1 cellular context compared by ENCODE assay signal in the genomic region with DNA sequence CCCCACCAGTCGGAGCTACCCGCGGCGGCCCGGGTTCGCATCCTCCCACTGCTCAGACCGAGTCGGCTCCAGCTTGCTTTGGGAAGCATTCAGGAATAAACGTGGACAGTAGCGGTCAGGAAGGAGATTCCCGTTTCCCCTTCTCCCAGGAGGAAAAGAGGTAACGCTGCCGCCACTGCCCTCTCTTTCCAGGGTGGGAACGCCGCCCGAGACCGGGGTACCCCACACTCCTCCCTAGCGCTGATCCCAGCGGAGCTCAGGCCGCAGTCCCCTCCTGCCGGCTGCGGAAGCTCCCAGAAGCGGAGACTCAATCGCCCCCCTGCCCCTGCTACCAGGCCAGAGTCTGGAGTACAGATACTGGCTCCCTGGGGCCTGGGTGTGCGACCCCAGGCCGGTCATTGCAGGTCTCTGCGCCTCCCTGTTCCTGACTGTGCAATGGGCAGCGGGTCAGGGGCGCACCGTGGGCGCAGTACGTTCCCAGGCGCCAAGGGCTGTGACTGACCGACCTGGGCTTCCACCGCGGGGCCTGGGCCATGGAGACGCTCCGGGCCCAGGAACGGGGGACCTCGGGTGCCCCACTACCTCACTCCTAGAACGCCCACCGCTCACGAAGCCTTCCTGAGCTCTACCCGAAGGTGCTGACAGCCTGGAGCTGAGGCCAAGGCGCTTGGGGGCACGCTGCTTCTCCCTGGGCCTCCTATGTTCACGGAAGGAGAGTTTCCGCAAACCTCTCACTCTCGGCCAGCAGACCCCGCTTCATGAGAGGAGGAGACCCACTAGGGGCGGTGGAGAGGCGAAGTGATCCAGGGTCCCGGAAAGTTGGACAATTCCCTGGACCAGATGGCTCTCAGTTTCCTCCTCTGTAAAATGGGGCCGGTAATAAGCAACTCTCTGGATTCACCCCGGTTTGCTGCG.
TF ChIP-seq lines count a peak whose summit lies in the region.

No MANE protein-coding gene starts in this region.

TF ChIP-seq in SK-N-SH treated with all-trans-retinoic acid at 6 μM for 48 hours, 23 proteins besides CTCF, POLR2A, EP300 and RAD21:
- TF ChIP-seq ARNTL (CRISPR knock-in tag; IDR thresholded peaks at IDR 0.05; ENCODE audit: borderline replicate concordance, low read depth), result no peak
- TF ChIP-seq ZC3H10 (CRISPR knock-in tag; IDR thresholded peaks at IDR 0.05), result no peak
- TF ChIP-seq GLIS3 (CRISPR knock-in tag; IDR thresholded peaks at IDR 0.05), result no peak
- no peak for TF ChIP-seq SNAI2 (CRISPR knock-in tag; IDR thresholded peaks at IDR 0.05)
- TF ChIP-seq TOX (CRISPR knock-in tag; IDR thresholded peaks at IDR 0.05; ENCODE audit: borderline replicate concordance), result no peak
- no peak for TF ChIP-seq ZNF70 (CRISPR knock-in tag; IDR thresholded peaks at IDR 0.05)
- TF ChIP-seq ISL1 (CRISPR knock-in tag; IDR thresholded peaks at IDR 0.05), result no peak
- TF ChIP-seq, protein P1, sequence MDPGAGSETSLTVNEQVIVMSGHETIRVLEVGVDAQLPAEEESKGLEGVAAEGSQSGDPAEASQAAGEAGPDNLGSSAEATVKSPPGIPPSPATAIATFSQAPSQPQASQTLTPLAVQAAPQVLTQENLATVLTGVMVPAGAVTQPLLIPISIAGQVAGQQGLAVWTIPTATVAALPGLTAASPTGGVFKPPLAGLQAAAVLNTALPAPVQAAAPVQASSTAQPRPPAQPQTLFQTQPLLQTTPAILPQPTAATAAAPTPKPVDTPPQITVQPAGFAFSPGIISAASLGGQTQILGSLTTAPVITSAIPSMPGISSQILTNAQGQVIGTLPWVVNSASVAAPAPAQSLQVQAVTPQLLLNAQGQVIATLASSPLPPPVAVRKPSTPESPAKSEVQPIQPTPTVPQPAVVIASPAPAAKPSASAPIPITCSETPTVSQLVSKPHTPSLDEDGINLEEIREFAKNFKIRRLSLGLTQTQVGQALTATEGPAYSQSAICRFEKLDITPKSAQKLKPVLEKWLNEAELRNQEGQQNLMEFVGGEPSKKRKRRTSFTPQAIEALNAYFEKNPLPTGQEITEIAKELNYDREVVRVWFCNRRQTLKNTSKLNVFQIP (CRISPR knock-in tag; IDR thresholded peaks at IDR 0.05; ENCODE audit: borderline replicate concordance, low read depth), result no peak
- TF ChIP-seq ZFP30 (CRISPR knock-in tag; IDR thresholded peaks at IDR 0.05), result no peak
- TF ChIP-seq, protein P2, sequence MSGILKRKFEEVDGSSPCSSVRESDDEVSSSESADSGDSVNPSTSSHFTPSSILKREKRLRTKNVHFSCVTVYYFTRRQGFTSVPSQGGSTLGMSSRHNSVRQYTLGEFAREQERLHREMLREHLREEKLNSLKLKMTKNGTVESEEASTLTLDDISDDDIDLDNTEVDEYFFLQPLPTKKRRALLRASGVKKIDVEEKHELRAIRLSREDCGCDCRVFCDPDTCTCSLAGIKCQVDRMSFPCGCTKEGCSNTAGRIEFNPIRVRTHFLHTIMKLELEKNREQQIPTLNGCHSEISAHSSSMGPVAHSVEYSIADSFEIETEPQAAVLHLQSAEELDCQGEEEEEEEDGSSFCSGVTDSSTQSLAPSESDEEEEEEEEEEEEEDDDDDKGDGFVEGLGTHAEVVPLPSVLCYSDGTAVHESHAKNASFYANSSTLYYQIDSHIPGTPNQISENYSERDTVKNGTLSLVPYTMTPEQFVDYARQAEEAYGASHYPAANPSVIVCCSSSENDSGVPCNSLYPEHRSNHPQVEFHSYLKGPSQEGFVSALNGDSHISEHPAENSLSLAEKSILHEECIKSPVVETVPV (CRISPR knock-in tag; IDR thresholded peaks at IDR 0.05), result no peak
- TF ChIP-seq, protein P3, sequence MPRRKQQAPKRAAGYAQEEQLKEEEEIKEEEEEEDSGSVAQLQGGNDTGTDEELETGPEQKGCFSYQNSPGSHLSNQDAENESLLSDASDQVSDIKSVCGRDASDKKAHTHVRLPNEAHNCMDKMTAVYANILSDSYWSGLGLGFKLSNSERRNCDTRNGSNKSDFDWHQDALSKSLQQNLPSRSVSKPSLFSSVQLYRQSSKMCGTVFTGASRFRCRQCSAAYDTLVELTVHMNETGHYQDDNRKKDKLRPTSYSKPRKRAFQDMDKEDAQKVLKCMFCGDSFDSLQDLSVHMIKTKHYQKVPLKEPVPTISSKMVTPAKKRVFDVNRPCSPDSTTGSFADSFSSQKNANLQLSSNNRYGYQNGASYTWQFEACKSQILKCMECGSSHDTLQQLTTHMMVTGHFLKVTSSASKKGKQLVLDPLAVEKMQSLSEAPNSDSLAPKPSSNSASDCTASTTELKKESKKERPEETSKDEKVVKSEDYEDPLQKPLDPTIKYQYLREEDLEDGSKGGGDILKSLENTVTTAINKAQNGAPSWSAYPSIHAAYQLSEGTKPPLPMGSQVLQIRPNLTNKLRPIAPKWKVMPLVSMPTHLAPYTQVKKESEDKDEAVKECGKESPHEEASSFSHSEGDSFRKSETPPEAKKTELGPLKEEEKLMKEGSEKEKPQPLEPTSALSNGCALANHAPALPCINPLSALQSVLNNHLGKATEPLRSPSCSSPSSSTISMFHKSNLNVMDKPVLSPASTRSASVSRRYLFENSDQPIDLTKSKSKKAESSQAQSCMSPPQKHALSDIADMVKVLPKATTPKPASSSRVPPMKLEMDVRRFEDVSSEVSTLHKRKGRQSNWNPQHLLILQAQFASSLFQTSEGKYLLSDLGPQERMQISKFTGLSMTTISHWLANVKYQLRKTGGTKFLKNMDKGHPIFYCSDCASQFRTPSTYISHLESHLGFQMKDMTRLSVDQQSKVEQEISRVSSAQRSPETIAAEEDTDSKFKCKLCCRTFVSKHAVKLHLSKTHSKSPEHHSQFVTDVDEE (CRISPR knock-in tag; IDR thresholded peaks at IDR 0.05), result no peak
- no peak for TF ChIP-seq BACH2 (CRISPR knock-in tag; IDR thresholded peaks at IDR 0.05; ENCODE audit: borderline replicate concordance)
- TF ChIP-seq PPARA (CRISPR knock-in tag; IDR thresholded peaks at IDR 0.05; ENCODE audit: borderline replicate concordance), result no peak
- TF ChIP-seq CSDC2 (CRISPR knock-in tag; IDR thresholded peaks at IDR 0.05), result no peak
- TF ChIP-seq, protein P4, sequence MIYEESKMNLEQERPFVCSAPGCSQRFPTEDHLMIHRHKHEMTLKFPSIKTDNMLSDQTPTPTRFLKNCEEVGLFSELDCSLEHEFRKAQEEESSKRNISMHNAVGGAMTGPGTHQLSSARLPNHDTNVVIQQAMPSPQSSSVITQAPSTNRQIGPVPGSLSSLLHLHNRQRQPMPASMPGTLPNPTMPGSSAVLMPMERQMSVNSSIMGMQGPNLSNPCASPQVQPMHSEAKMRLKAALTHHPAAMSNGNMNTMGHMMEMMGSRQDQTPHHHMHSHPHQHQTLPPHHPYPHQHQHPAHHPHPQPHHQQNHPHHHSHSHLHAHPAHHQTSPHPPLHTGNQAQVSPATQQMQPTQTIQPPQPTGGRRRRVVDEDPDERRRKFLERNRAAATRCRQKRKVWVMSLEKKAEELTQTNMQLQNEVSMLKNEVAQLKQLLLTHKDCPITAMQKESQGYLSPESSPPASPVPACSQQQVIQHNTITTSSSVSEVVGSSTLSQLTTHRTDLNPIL (CRISPR knock-in tag; IDR thresholded peaks at IDR 0.05; ENCODE audit: low read depth), result no peak
- TF ChIP-seq, protein P5, sequence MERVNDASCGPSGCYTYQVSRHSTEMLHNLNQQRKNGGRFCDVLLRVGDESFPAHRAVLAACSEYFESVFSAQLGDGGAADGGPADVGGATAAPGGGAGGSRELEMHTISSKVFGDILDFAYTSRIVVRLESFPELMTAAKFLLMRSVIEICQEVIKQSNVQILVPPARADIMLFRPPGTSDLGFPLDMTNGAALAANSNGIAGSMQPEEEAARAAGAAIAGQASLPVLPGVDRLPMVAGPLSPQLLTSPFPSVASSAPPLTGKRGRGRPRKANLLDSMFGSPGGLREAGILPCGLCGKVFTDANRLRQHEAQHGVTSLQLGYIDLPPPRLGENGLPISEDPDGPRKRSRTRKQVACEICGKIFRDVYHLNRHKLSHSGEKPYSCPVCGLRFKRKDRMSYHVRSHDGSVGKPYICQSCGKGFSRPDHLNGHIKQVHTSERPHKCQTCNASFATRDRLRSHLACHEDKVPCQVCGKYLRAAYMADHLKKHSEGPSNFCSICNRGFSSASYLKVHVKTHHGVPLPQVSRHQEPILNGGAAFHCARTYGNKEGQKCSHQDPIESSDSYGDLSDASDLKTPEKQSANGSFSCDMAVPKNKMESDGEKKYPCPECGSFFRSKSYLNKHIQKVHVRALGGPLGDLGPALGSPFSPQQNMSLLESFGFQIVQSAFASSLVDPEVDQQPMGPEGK (CRISPR knock-in tag; IDR thresholded peaks at IDR 0.05; ENCODE audit: borderline replicate concordance), result no peak
- no peak for TF ChIP-seq ZNF8 (CRISPR knock-in tag; IDR thresholded peaks at IDR 0.05)
- TF ChIP-seq ZNF565 (CRISPR knock-in tag; conservative IDR thresholded peaks at IDR 0.05; ENCODE audit: low read depth), result no peak
